Comparison of ENCODE assay signal across 8 cellular contexts in genomic region chr2:30266051-30266621, GRCh38. TPM values are rescaled to one million over a fixed set of nuclear protein-coding genes. Genes with fewer than 3 reads are reported as not detected.
DNase-seq lines count a peak whose midpoint lies in the region; ATAC-seq, FAIRE-seq and TF ChIP-seq lines count a peak whose summit lies in the region.

No MANE protein-coding gene starts in this region.

- 84% methylated on average over 7 of the region's 7 CpGs for WGBS in A549 (ENCODE audit: missing lambda C conversion rate)
- 60% methylated on average over 7 of the region's 7 CpGs for WGBS in right cardiac atrium

- FAIRE-seq in A549 (lab: Jason Lieb, UNC) = no peak

- H3K4me2 ChIP-seq in A549 = peak overlapping the region; percentile 19; the same call in 2 of the 3 replicates

- H3K27me3 ChIP-seq in right cardiac atrium (ENCODE audit: control insufficient read depth, insufficient read depth) (no peaks in the 10 kb centered on the region), tibial artery (no peaks in the 10 kb centered on the region)

- DNase-seq in A549 (ENCODE audit: low read depth in 1 of 2, low spot score in 1 of 2) (no peak), KBM-7 (peak; percentile 66), right cardiac atrium (peak in 2 of 3 donors; percentile 63 to 66), tibial artery (peak in 1 of 2 donors; percentile 31), HEK293T (ENCODE audit: extremely low spot score) (no peak), occipital lobe (lab: John Stamatoyannopoulos, UW) (no peak), HuH-7 (ENCODE audit: low spot score) (no peak)
- DNase-seq in activated T-cell treated with anti-CD3 and anti-CD28 coated beads, Interleukin-2, amount 50 U/mL, for 1 hour = peak; percentile 68

- H3K36me3 ChIP-seq in tibial artery = peaks cover 0 to 1% (median 0%) of the 10 kb centered on the region in 3 donors

- TF ChIP-seq CTCF in A549 (IDR thresholded peaks at IDR 0.05) (no peak), tibial artery (IDR thresholded peaks at IDR 0.05) (no peak)

- no peak for TF ChIP-seq POLR2A in A549 (IDR thresholded peaks at IDR 0.05; ENCODE audit: low read length)

- no peak for TF ChIP-seq RAD21 in A549 (conservative IDR thresholded peaks at IDR 0.05 in 1 of 2, IDR thresholded peaks at IDR 0.05 in 1 of 2)

- H3K4me1 ChIP-seq in A549 (peaks cover 33% of the 10 kb centered on the region), right cardiac atrium (ENCODE audit: control insufficient read depth, insufficient read depth, low read length) (peaks cover 11% of the 10 kb centered on the region), tibial artery (peaks cover 0 to 32% (median 16%) of the 10 kb centered on the region in 4 donors)

- no peak for TF ChIP-seq EP300 in A549 (IDR thresholded peaks at IDR 0.05)

- in situ Hi-C loops in KBM-7 (cut with MboI; ENCODE audit: low pct_unique_long_range_greater_than_20kb, low sequenced_read_pairs) = no loop called here

- POLR2A ChIA-PET in A549 (lab: Yijun Ruan, JAX) = no interaction called here
- POLR2A ChIA-PET in HEK293T (lab: Yijun Ruan, JAX) = no interaction called here

- ATAC-seq in A549 (peak in 1 of 2 experiments; percentile 5; a peak in 2 of 6 replicates), right cardiac atrium (peak; percentile 48 to 67)

- CTCF ChIA-PET in A549 (lab: Yijun Ruan, JAX) (interaction anchor here (0.6 to 8.8 kb wide), 6 partner anchors 9 to 101 kb away, joined by 3 to 39 read pairs (median 3); no protein-coding TSS in a partner anchor), HEK293T (lab: Yijun Ruan, JAX) (interaction anchor here (0.8 kb wide), 1 partner anchor 27 kb away, joined by 3 read pairs; no protein-coding TSS in a partner anchor)

- H3K9me3 ChIP-seq in A549 (peaks cover 14% of the 10 kb centered on the region; the same call in 2 of the 3 replicates), right cardiac atrium (ENCODE audit: control insufficient read depth, low read length) (no peaks in the 10 kb centered on the region), tibial artery (peaks cover 0 to 10% (median 0%) of the 10 kb centered on the region in 3 donors)

- intact Hi-C loops in right cardiac atrium (cut with DNase I) = no loop called here
- intact Hi-C loops in tibial artery (cut with DNase I; ENCODE audit: low total_unique reads) = no loop called here

- H3K27ac ChIP-seq in A549 (peak overlapping the region; percentile 53 to 68), right cardiac atrium (ENCODE audit: low read length) (peak overlapping the region; percentile 21), tibial artery (peak overlapping the region; percentile 66 to 67)

- no peak overlapping the region for H3K4me3 ChIP-seq in A549
- H3K4me3 ChIP-seq in right cardiac atrium (ENCODE audit: low read length) = no peak overlapping the region
- peak overlapping the region in 1 of 2 donors; percentile 14 for H3K4me3 ChIP-seq in tibial artery

TF ChIP-seq in A549, 52 proteins besides CTCF, POLR2A, EP300 and RAD21:
- no peak for TF ChIP-seq FOSB (CRISPR knock-in tag; IDR thresholded peaks at IDR 0.05)
- no peak for TF ChIP-seq E2F6 (IDR thresholded peaks at IDR 0.05; ENCODE audit: borderline replicate concordance, low read depth)
- TF ChIP-seq NFE2L2 (conservative IDR thresholded peaks at IDR 0.05; ENCODE audit: low read length) = no peak
- no peak for TF ChIP-seq CHD4 (IDR thresholded peaks at IDR 0.05; ENCODE audit: borderline replicate concordance)
- TF ChIP-seq CHD2 (IDR thresholded peaks at IDR 0.05; ENCODE audit: low read length, partially characterized antibody) = no peak
- TF ChIP-seq HDAC2 (IDR thresholded peaks at IDR 0.05) = no peak
- no peak for TF ChIP-seq HES2 (IDR thresholded peaks at IDR 0.05)
- no peak for TF ChIP-seq ZSCAN20 (CRISPR knock-in tag; IDR thresholded peaks at IDR 0.05)
- no peak for TF ChIP-seq EHMT2 (IDR thresholded peaks at IDR 0.05; ENCODE audit: low read depth)

TF ChIP-seq in HEK293T, 16 proteins besides CTCF, POLR2A, EP300 and RAD21:
- TF ChIP-seq BHLHE40 (IDR thresholded peaks at IDR 0.05; ENCODE audit: borderline replicate concordance) (no peak), SUZ12 (IDR thresholded peaks at IDR 0.05) (no peak)

RNA-seq across cellular contexts. Expression of gene LBH, which starts 34.8 kb away (rescaled TPM):
- polyA plus RNA-seq in A549 (2011; rRNA removed) (149 and 163 TPM in 2 replicates), A549 (2017; fragmentation: RNase III; extraction: RNeasy Plus Mini Kit Qiagen cat#74134 plus additional on column Dnase treatment) (197 to 273 TPM (median 216 TPM) in 3 replicates), right cardiac atrium (12.4 TPM)
- 174 and 289 TPM in 2 replicates for polyA plus RNA-seq in A549 (2012; cell fraction: cytosol; rRNA removed)
- polyA plus RNA-seq in A549 (2012; cell fraction: nucleus; rRNA removed) = 195 and 198 TPM in 2 replicates
- polyA minus RNA-seq in A549 (2011; rRNA and poly(A)+ RNA removed) = 226 and 241 TPM in 2 replicates
- total RNA-seq in right cardiac atrium (10 to 100 TPM; 22.9 to 31.3 (median 24.2) TPM), occipital lobe (45.9 TPM)

Comparison
In these comparisons a context has a peak if more than half of its experiments do, and no peak if none do; other contexts are left out.
1. DNase-seq: peak in KBM-7 (single experiment), activated T-cell treated with anti-CD3 and anti-CD28 coated beads, Interleukin-2, amount 50 U/mL, for 1 hour (single experiment) and right cardiac atrium (2 of 3); none in A549 (0 of 2), HEK293T (single experiment), occipital lobe (single experiment) and HuH-7 (single experiment).
2. Peak in every context shown above with its lines, with median percentiles within 50 percentile points of each other: H3K27ac ChIP-seq.